ENCODE assay signal across 9 cellular contexts in the genomic region with DNA sequence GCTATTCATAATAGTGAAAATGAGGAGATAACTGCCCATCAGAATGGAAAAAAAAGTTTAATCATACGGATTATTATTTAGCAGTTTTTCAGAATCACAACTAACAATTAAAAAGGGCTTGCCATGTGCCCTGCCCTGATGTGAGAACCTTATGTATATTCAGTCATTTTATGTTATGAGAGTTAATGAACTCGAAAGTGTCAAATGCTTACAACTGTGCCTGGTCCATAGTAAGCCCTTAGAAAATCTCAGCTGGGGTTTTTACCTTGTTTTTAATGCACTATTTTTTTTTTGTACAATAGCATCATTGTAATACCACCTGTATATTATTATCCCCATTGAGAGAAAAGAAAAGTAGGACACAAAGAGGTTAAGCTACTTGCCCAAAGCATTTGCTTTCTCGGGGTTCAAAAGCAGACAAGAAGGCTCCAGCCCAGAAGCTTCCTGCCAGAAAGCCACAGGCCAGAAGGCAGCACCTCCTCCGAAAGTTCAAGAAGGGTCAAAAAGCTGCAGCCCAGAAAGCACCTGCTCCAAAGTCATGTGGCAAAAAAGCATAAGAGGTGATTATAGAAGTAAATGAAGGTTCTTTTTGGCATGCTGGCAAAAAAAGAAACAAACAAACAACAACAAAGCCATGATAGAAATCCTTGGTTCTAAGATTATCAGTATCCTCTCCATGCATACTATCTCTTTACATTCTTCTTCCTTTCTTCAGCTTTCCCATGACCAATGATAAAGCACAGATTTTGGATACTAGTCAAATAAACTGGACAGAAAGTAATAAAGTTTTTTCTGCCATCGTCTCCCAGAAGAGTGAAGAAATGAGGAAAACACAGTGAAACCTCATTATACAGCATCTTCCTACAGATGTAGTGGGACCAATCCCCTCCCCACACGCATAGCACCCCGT. TPM values are rescaled to one million over a fixed set of nuclear protein-coding genes. Genes with fewer than 3 reads are reported as not detected.
DNase-seq lines count a peak whose midpoint lies in the region; ATAC-seq and TF ChIP-seq lines count a peak whose summit lies in the region.
"Had no signal": no experiment of that assay in that cellular context is flagged by ENCODE, and none has a peak within 500 bp of the region (broad histone marks: within the 10 kb centered on the region; RNA-seq: fewer than 3 reads in every experiment).

No MANE protein-coding gene starts in this region.

- H3K9me3 Mint-ChIP-seq in mesothelial cell of epicardium, result peaks cover 3% of the 10 kb centered on the region

- peak overlapping the region; percentile 24 for H3K27ac Mint-ChIP-seq in mesothelial cell of epicardium

- no peak for TF ChIP-seq CTCF in mesothelial cell of epicardium (IDR thresholded peaks at IDR 0.05; ENCODE audit: unreplicated experiment)

- DNase-seq in mesothelial cell of epicardium (ENCODE audit: low spot score in 2 of 2, unreplicated experiment in 2 of 2) (no peak), Ammon's horn (ENCODE audit: low spot score) (no peak), HPDE6-E6E7 (ENCODE audit: extremely low spot score) (no peak), UCSD-AML1 (lab: John Stamatoyannopoulos, UW; ENCODE audit: unreplicated experiment) (no peak), caudate nucleus (lab: John Stamatoyannopoulos, UW) (no peak)
- DNase-seq: heart right ventricle had no signal

- no peak overlapping the region for H3K27ac ChIP-seq in caudate nucleus (ENCODE audit: low read depth, low read length)
- H3K27ac ChIP-seq: heart right ventricle had no signal

- H3K36me3 Mint-ChIP-seq in mesothelial cell of epicardium, result no peaks in the 10 kb centered on the region

- peak; percentile 95 for ATAC-seq in GM18858 (IDR thresholded peaks at IDR 0.05; ENCODE audit: unreplicated experiment)
- ATAC-seq in GM21576 (IDR thresholded peaks at IDR 0.05; ENCODE audit: unreplicated experiment), result peak; percentile 97
- peak; percentile 94 for ATAC-seq in HG03520 (IDR thresholded peaks at IDR 0.05; ENCODE audit: unreplicated experiment)
- ATAC-seq: heart right ventricle had no signal

- no peak overlapping the region for H3K4me3 Mint-ChIP-seq in mesothelial cell of epicardium

- H3K27me3 Mint-ChIP-seq in mesothelial cell of epicardium (ENCODE audit: low read depth), result no peaks in the 10 kb centered on the region

- peaks cover 13% of the 10 kb centered on the region for H3K4me1 Mint-ChIP-seq in mesothelial cell of epicardium

RNA-seq across cellular contexts. Expression of a gene that starts 59.1 kb away (rescaled TPM):
- total RNA-seq in mesothelial cell of epicardium, result 867 to 887 TPM (median 880 TPM) in 3 replicates
